In genomic region chr7:65770473-65771163, GRCh38 we compare ENCODE assay signal across 1 cellular context.
TF ChIP-seq lines count a peak whose summit lies in the region.

No MANE protein-coding gene starts in this region.

TF ChIP-seq in GM12878, 131 proteins besides CTCF, POLR2A, EP300 and RAD21 (continued from another document):
- TF ChIP-seq ZNF687 (IDR thresholded peaks at IDR 0.05), result 0 out of 2 replicates have a peak, but pooled peaks have one; percentile 37
- peak; percentile 99 for TF ChIP-seq NBN (IDR thresholded peaks at IDR 0.05)
- TF ChIP-seq ATF7 (IDR thresholded peaks at IDR 0.05; ENCODE audit: low read depth), result peak; percentile 97
- TF ChIP-seq YY1 (IDR thresholded peaks at IDR 0.05; ENCODE audit: low read depth, low read length), result peak; percentile 54; the same call in 1 of the 2 replicates
TF ChIP-seq in GM12878: peak in this region for 25; not testable (repeated sequence) for 106.
